In genomic region chr1:37234941-37235418, GRCh38 we compare ENCODE assay signal across 20 cellular contexts.
DNase-seq lines count a peak whose midpoint lies in the region; ATAC-seq, FAIRE-seq and TF ChIP-seq lines count a peak whose summit lies in the region.
"Had no signal": no experiment of that assay in that cellular context is flagged by ENCODE, and none has a peak within 500 bp of the region (broad histone marks: within the 10 kb centered on the region; RNA-seq: fewer than 3 reads in every experiment).

No MANE protein-coding gene starts in this region.

- no peaks in the 10 kb centered on the region for H3K79me2 ChIP-seq in HepG2 (ENCODE audit: insufficient read depth, low read length)

- POLR2A ChIA-PET in CD4-positive, alpha-beta memory T cell (lab: Charles Lee; ENCODE audit: partially characterized antibody), result no interaction called here
- POLR2A ChIA-PET in HepG2 (lab: Yijun Ruan, JAX), result no interaction called here

- H3K27me3 ChIP-seq in iPS-20b (ENCODE audit: insufficient read depth, low read length), result 0 out of 2 replicates have a peak, but pooled peaks cover 5% of the 10 kb centered on the region
- H3K27me3 ChIP-seq in CD4-positive, alpha-beta memory T cell (ENCODE audit: insufficient read depth, low read length), result no peaks in the 10 kb centered on the region
- H3K27me3 ChIP-seq in HepG2 (ENCODE audit: control insufficient read depth in 1 of 2, insufficient read depth in 2 of 2, low read length in 2 of 2), result peaks cover 0 to 3% of the 10 kb centered on the region in 2 experiments; a peak in 1 of 5 replicates
- peaks cover 0 to 46% (median 0%) of the 10 kb centered on the region in 7 donors for H3K27me3 ChIP-seq in spleen (replicated peaks in 1 of 7)
- H3K27me3 ChIP-seq: pancreas had no signal

- no peaks in the 10 kb centered on the region for H3K36me3 Mint-ChIP-seq in CD4-positive, alpha-beta memory T cell
- H3K36me3 Mint-ChIP-seq: activated naive CD8-positive, alpha-beta T cell treated with anti-CD3 and anti-CD28 coated beads, Interleukin-2, amount 10 ng/mL, durations not matched to agents 7 days and 5 days had no signal

- no peak for ATAC-seq in HepG2
- ATAC-seq: heart right ventricle, left lobe of liver, pancreas had no signal

- H2AFZ ChIP-seq in HepG2 (ENCODE audit: low read length), result no peak overlapping the region

- CTCF ChIA-PET in CD4-positive, alpha-beta memory T cell (lab: Charles Lee; ENCODE audit: partially characterized antibody), result no interaction called here
- CTCF ChIA-PET in HepG2 (lab: Yijun Ruan, JAX; ENCODE audit: low intra/inter-chr PET ratio, low total read pairs), result no interaction called here

- TF ChIP-seq CTCF in HepG2 (CRISPR knock-in tag; IDR thresholded peaks at IDR 0.05) (no peak), spleen (IDR thresholded peaks at IDR 0.05 in 8 of 11, conservative IDR thresholded peaks at IDR 0.05 in 3 of 11) (no peak)

- no peak for FAIRE-seq in HepG2 (lab: Jason Lieb, UNC)
- FAIRE-seq: pancreas, small intestine had no signal

- peak; percentile 49 for DNase-seq in NCI-H1436 (lab: John Stamatoyannopoulos, UW)
- peak; percentile 1 for DNase-seq in RPMI8226
- peak in 35 of 49 donors; percentile 3 to 59 (median 22) for DNase-seq in substantia nigra (lab: John Stamatoyannopoulos, UW)
- DNase-seq in CD4-positive, alpha-beta memory T cell, result no peak
- no peak for DNase-seq in HepG2 (ENCODE audit: low spot score)
- DNase-seq in spleen, result no peak
- DNase-seq: activated CD8-positive, alpha-beta memory T cell treated with anti-CD3 and anti-CD28 coated beads for 24 hours; activated naive CD8-positive, alpha-beta T cell treated with anti-CD3 and anti-CD28 coated beads, Interleukin-2, amount 10 ng/mL, durations not matched to agents 7 days and 5 days; esophagus squamous epithelium; heart right ventricle; NCI-H226; pancreas; small intestine; stimulated activated CD4-positive, alpha-beta T cell treated with anti-CD3 and anti-CD28 coated beads, Interleukin-4, amount 100 ng/mL, for 4 hours; stimulated activated CD8-positive, alpha-beta memory T cell treated with anti-CD3 and anti-CD28 coated beads, Interleukin-4, amount 100 ng/mL, for 48 hours had no signal

- TF ChIP-seq RAD21 in HepG2 (CRISPR knock-in tag; IDR thresholded peaks at IDR 0.05), result no peak

- TF ChIP-seq EP300 in HepG2 (IDR thresholded peaks at IDR 0.05; ENCODE audit: low read depth in 2 of 2, low read length in 2 of 2) (no peak), HepG2 (CRISPR knock-in tag; IDR thresholded peaks at IDR 0.05; ENCODE audit: borderline replicate concordance) (no peak)

- H4K20me1 ChIP-seq in HepG2 (ENCODE audit: insufficient read depth, low read length), result no peaks in the 10 kb centered on the region

- peaks cover 29% of the 10 kb centered on the region for H3K4me1 ChIP-seq in iPS-20b (ENCODE audit: insufficient read depth, low read length)
- H3K4me1 ChIP-seq in CD4-positive, alpha-beta memory T cell (ENCODE audit: insufficient read depth, low read length), result no peaks in the 10 kb centered on the region
- no peaks in the 10 kb centered on the region for H3K4me1 ChIP-seq in HepG2 (ENCODE audit: insufficient read depth, low read length)
- H3K4me1 ChIP-seq in spleen, result no peaks in the 10 kb centered on the region
- H3K4me1 ChIP-seq: esophagus squamous epithelium, heart right ventricle, pancreas had no signal

- WGBS in HepG2 (ENCODE audit: low lambda C conversion rate), result 27% methylated on average over 8 of the region's 12 CpGs
- WGBS in spleen, 5 donors, result 31 to 53% (median 34%) methylated on average over 12 of the region's 12 CpGs

- H3K9me3 Mint-ChIP-seq in CD4-positive, alpha-beta memory T cell, result peaks cover 0 to 2% (median 0%) of the 10 kb centered on the region in 8 donors
- H3K9me3 Mint-ChIP-seq: activated naive CD8-positive, alpha-beta T cell treated with anti-CD3 and anti-CD28 coated beads, Interleukin-2, amount 10 ng/mL, durations not matched to agents 7 days and 5 days had no signal

- intact Hi-C loops in CD4-positive, alpha-beta memory T cell (cut with micrococcal nuclease), result no loop called here
- intact Hi-C loops in HepG2 (cut with micrococcal nuclease; ENCODE audit: unreplicated experiment) (no loop called here), spleen (cut with DNase I; ENCODE audit: low total_unique reads) (no loop called here)

- no peak overlapping the region for H3K27ac Mint-ChIP-seq in CD4-positive, alpha-beta memory T cell
- H3K27ac Mint-ChIP-seq: activated naive CD8-positive, alpha-beta T cell treated with anti-CD3 and anti-CD28 coated beads, Interleukin-2, amount 10 ng/mL, durations not matched to agents 7 days and 5 days; B cell; T-helper 2 cell treated with Interferon-gamma antibody and Interleukin-4, amounts not matched to agents 5 μg/mL and 100 μg/mL, for 36 hours had no signal

- TF ChIP-seq POLR2A in HepG2 (IDR thresholded peaks at IDR 0.05; ENCODE audit: insufficient read depth in 1 of 2, low read depth in 2 of 2, low read length in 2 of 2) (no peak), spleen (IDR thresholded peaks at IDR 0.05) (no peak)

- no peaks in the 10 kb centered on the region for H3K36me3 ChIP-seq in iPS-20b (ENCODE audit: insufficient read depth, low read depth, low read length)
- H3K36me3 ChIP-seq in CD4-positive, alpha-beta memory T cell (ENCODE audit: insufficient read depth, low read length), result no peaks in the 10 kb centered on the region
- no peaks in the 10 kb centered on the region for H3K36me3 ChIP-seq in HepG2 (replicated peaks in 1 of 2; ENCODE audit: control insufficient read depth in 1 of 2, insufficient read depth in 2 of 2, low read length in 2 of 2)
- H3K36me3 ChIP-seq in spleen, result no peaks in the 10 kb centered on the region
- H3K36me3 ChIP-seq: esophagus squamous epithelium, heart right ventricle, pancreas, thoracic aorta had no signal

- H3K9ac ChIP-seq in iPS-20b (ENCODE audit: low read depth, low read length), result peak overlapping the region; percentile 5; the same call in 1 of the 2 replicates
- H3K9ac ChIP-seq in HepG2 (ENCODE audit: insufficient read depth, low read depth, low read length), result no peak overlapping the region

- in situ Hi-C loops in HepG2 (cut with HindIII; ENCODE audit: extremely low pct_ligation_motif_present, low pct_unique_long_range_greater_than_20kb), result no loop called here

- no TSS peak for BruUV-seq in HepG2 (replicated peaks; lab: Mats Ljungman, UMichigan)

- H3K4me3 ChIP-seq in iPS-20b (ENCODE audit: low read length), result peak overlapping the region; percentile 3; the same call in 1 of the 2 replicates
- no peak overlapping the region for H3K4me3 ChIP-seq in CD4-positive, alpha-beta memory T cell (ENCODE audit: low read length in 2 of 2)
- H3K4me3 ChIP-seq in HepG2 (replicated peaks in 1 of 3; ENCODE audit: insufficient read depth in 1 of 3, low read depth in 2 of 3, low read length in 3 of 3), result no peak overlapping the region
- no peak overlapping the region for H3K4me3 ChIP-seq in spleen
- H3K4me3 ChIP-seq: esophagus squamous epithelium, heart right ventricle, pancreas, thoracic aorta had no signal

- H3K9me3 ChIP-seq in iPS-20b (ENCODE audit: insufficient read depth, low read depth, low read length), result peaks cover 5% of the 10 kb centered on the region
- H3K9me3 ChIP-seq in CD4-positive, alpha-beta memory T cell (ENCODE audit: control insufficient read depth in 1 of 2, low read length in 2 of 2), result no peaks in the 10 kb centered on the region
- H3K9me3 ChIP-seq in HepG2 (ENCODE audit: low read length), result peaks cover 7% of the 10 kb centered on the region; the same call in 1 of the 2 replicates
- H3K9me3 ChIP-seq in spleen, result peaks cover 0 to 15% (median 6%) of the 10 kb centered on the region in 8 donors
- H3K9me3 ChIP-seq: pancreas, thoracic aorta had no signal

- H3K27ac ChIP-seq in iPS-20b (ENCODE audit: low read length) (no peak overlapping the region), substantia nigra (ENCODE audit: low read depth, low read length, poor library complexity, severe bottlenecking) (no peak overlapping the region), HepG2 (ENCODE audit: extremely low read length, insufficient read depth, low read length) (no peak overlapping the region), spleen (no peak overlapping the region)
- no peak overlapping the region for H3K27ac ChIP-seq in CD4-positive, alpha-beta memory T cell (ENCODE audit: low read depth, low read length)
- H3K27ac ChIP-seq: esophagus squamous epithelium, heart right ventricle, pancreas, thoracic aorta had no signal

- no peaks in the 10 kb centered on the region for H3K4me1 Mint-ChIP-seq in CD4-positive, alpha-beta memory T cell
- H3K4me1 Mint-ChIP-seq: activated naive CD8-positive, alpha-beta T cell treated with anti-CD3 and anti-CD28 coated beads, Interleukin-2, amount 10 ng/mL, durations not matched to agents 7 days and 5 days had no signal

- peaks cover 12 to 20% of the 10 kb centered on the region in 2 donors for H3K27me3 Mint-ChIP-seq in CD4-positive, alpha-beta memory T cell

- H3K4me2 ChIP-seq in HepG2 (ENCODE audit: low read depth, low read length), result no peak overlapping the region

- no peak overlapping the region for H3K4me3 Mint-ChIP-seq in CD4-positive, alpha-beta memory T cell
- H3K4me3 Mint-ChIP-seq: activated naive CD8-positive, alpha-beta T cell treated with anti-CD3 and anti-CD28 coated beads, Interleukin-2, amount 10 ng/mL, durations not matched to agents 7 days and 5 days; B cell; T-helper 2 cell treated with Interferon-gamma antibody and Interleukin-4, amounts not matched to agents 5 μg/mL and 100 μg/mL, for 36 hours had no signal

TF ChIP-seq in HepG2, 621 proteins besides CTCF, POLR2A, EP300 and RAD21 (continues in another document):
- TF ChIP-seq TRAFD1 (CRISPR knock-in tag; IDR thresholded peaks at IDR 0.05; ENCODE audit: borderline replicate concordance), result no peak
- no peak for TF ChIP-seq KDM5B (CRISPR knock-in tag; IDR thresholded peaks at IDR 0.05; ENCODE audit: borderline replicate concordance)
- TF ChIP-seq SAFB2 (CRISPR knock-in tag; IDR thresholded peaks at IDR 0.05; ENCODE audit: borderline replicate concordance, low read depth), result no peak
- no peak for TF ChIP-seq ZNF549 (CRISPR knock-in tag; IDR thresholded peaks at IDR 0.05)

Comparison
In these comparisons a context has a peak if more than half of its experiments do, and no peak if none do; other contexts are left out.
1. DNase-seq: peak in NCI-H1436 (single experiment), RPMI8226 (single experiment) and substantia nigra (35 of 49); none in CD4-positive, alpha-beta memory T cell (0 of 5), HepG2 (single experiment) and spleen (single experiment).